ENCODE assay signal across 14 cellular contexts in the genomic region with DNA sequence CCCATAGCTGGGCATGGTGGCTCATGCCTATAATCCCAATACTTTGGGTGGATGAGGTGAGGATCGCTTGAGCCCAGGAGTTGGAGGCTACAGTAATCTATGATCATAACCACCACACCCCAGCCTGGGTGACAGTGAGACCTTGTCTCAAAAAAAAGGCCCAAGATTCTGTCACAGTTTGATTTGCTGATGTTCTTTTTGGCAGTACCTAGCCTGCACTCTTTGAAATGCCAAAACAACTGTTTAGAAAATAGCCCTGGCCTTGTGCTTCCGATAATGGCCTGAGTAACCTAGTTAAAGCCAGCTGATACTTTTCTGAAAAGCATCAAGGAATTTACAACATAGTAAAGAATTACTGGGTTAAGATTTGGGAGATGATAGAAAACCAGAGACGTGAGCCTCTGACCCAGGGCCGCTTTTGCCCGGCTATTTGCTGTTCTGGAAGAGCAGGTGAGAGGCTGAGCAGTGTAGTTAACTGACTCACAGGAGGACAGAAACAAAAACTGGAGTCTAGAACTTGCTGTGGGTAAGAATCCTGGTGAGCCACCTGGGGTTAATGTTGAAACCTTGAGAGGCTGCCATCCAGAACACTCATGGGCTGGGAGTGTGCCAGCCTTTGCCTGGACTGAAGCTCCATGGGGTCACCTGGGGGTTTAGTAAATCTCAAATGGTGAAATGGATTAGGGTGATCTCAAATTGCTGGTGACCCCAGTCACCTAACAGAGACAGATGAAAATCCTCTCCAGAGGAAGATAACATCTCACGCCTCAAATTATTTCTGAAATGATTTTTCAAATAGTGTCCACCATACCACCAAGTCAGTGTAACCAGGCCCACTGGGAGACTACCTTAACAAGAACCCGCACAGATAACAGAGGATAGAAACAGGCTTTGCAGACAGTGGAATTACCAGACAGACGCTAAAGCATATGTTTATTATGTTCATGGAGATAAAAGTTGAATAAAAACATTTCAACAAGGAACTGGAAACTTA. TPM values are rescaled to one million over a fixed set of nuclear protein-coding genes. Genes with fewer than 3 reads are reported as not detected.
DNase-seq lines count a peak whose midpoint lies in the region; ATAC-seq and TF ChIP-seq lines count a peak whose summit lies in the region.
"Had no signal": no experiment of that assay in that cellular context is flagged by ENCODE, and none has a peak within 500 bp of the region (broad histone marks: within the 10 kb centered on the region; RNA-seq: fewer than 3 reads in every experiment).

No MANE protein-coding gene starts in this region.

- no peak overlapping the region for H3K4me3 ChIP-seq in Loucy (ENCODE audit: low read length, poor library complexity, severe bottlenecking)
- no peak overlapping the region for H3K4me3 ChIP-seq in choroid plexus epithelial cell (ENCODE audit: low read depth, low read length)
- H3K4me3 ChIP-seq: ovary, tibial nerve had no signal

- DNase-seq in AG08396 (ENCODE audit: low spot score) (peak; percentile 5), choroid plexus epithelial cell (ENCODE audit: low read depth) (peak; percentile 34), mesothelial cell of epicardium (ENCODE audit: low spot score in 2 of 2, unreplicated experiment in 2 of 2) (no peak), NCI-H524 (lab: John Stamatoyannopoulos, UW) (no peak), GM19240 (ENCODE audit: insufficient read length, low spot score) (no peak)
- no peak for DNase-seq in activated CD4-positive, alpha-beta T cell treated with anti-CD3 and anti-CD28 coated beads, Interleukin-2, amount 10 ng/mL, durations not matched to agents 24 days and 14 days
- DNase-seq: activated naive CD4-positive, alpha-beta T cell treated with Interleukin-2 at 50 U/mL for 16 hours; NCI-H1694 treated with DMSO at 0.1 percent for 48 hours; NCI-H526 treated with DMSO at 0.1 percent for 48 hours; ovary had no signal

- no peaks in the 10 kb centered on the region for H3K9me3 ChIP-seq in Loucy (ENCODE audit: insufficient read depth, low read depth, low read length)
- H3K9me3 ChIP-seq: ovary, tibial nerve had no signal

- 0 out of 2 replicates have a peak overlapping the region, but pooled peaks have one; percentile 45 for H2AFZ ChIP-seq in Loucy (ENCODE audit: low read length)

- no peak for ATAC-seq in HG02840 (IDR thresholded peaks at IDR 0.05; ENCODE audit: low FRiP score, unreplicated experiment)

- no peak overlapping the region for H3K4me3 Mint-ChIP-seq in mesothelial cell of epicardium
- no peak overlapping the region for H3K4me3 Mint-ChIP-seq in activated CD4-positive, alpha-beta T cell treated with anti-CD3 and anti-CD28 coated beads, Interleukin-2, amount 10 ng/mL, durations not matched to agents 24 days and 14 days

- peaks cover 61% of the 10 kb centered on the region for H3K4me1 Mint-ChIP-seq in mesothelial cell of epicardium
- peaks cover 21% of the 10 kb centered on the region for H3K4me1 Mint-ChIP-seq in activated CD4-positive, alpha-beta T cell treated with anti-CD3 and anti-CD28 coated beads, Interleukin-2, amount 10 ng/mL, durations not matched to agents 24 days and 14 days

- H3K9me3 Mint-ChIP-seq in mesothelial cell of epicardium, result no peaks in the 10 kb centered on the region
- no peaks in the 10 kb centered on the region for H3K9me3 Mint-ChIP-seq in activated CD4-positive, alpha-beta T cell treated with anti-CD3 and anti-CD28 coated beads, Interleukin-2, amount 10 ng/mL, durations not matched to agents 24 days and 14 days

- H3K4me1 ChIP-seq in Loucy (ENCODE audit: insufficient read depth, low read length, poor library complexity, severe bottlenecking), result no peaks in the 10 kb centered on the region

- TF ChIP-seq CTCF in Loucy (conservative IDR thresholded peaks at IDR 0.05; ENCODE audit: low read length) (no peak), choroid plexus epithelial cell (conservative IDR thresholded peaks at IDR 0.05; ENCODE audit: low read depth, low read length) (no peak), mesothelial cell of epicardium (IDR thresholded peaks at IDR 0.05; ENCODE audit: unreplicated experiment) (no peak)

- no peak overlapping the region for H3K9ac ChIP-seq in Loucy (ENCODE audit: low read depth, low read length, poor library complexity, severe bottlenecking)

- no peaks in the 10 kb centered on the region for H3K36me3 ChIP-seq in Loucy (ENCODE audit: insufficient read depth, low read length)
- H3K36me3 ChIP-seq: ovary, tibial nerve had no signal

- peak overlapping the region; percentile 26 for H3K27ac Mint-ChIP-seq in mesothelial cell of epicardium
- H3K27ac Mint-ChIP-seq in activated CD4-positive, alpha-beta T cell treated with anti-CD3 and anti-CD28 coated beads, Interleukin-2, amount 10 ng/mL, durations not matched to agents 24 days and 14 days, result no peak overlapping the region

- H3K79me2 ChIP-seq in Loucy (ENCODE audit: insufficient read depth, low read length), result no peaks in the 10 kb centered on the region

- no peaks in the 10 kb centered on the region for H3K9me2 ChIP-seq in Loucy (replicated peaks; ENCODE audit: low read depth, low read length)

- intact Hi-C loops in activated CD4-positive, alpha-beta T cell treated with anti-CD3 and anti-CD28 coated beads, Interleukin-2, amount 10 ng/mL, durations not matched to agents 24 days and 14 days (cut with micrococcal nuclease), result no loop called here

- no peaks in the 10 kb centered on the region for H4K20me1 ChIP-seq in Loucy (ENCODE audit: insufficient read depth, low read length, poor library complexity, severe bottlenecking)

- H3K36me3 Mint-ChIP-seq in mesothelial cell of epicardium, result peaks cover 4% of the 10 kb centered on the region
- no peaks in the 10 kb centered on the region for H3K36me3 Mint-ChIP-seq in activated CD4-positive, alpha-beta T cell treated with anti-CD3 and anti-CD28 coated beads, Interleukin-2, amount 10 ng/mL, durations not matched to agents 24 days and 14 days (ENCODE audit: low read depth)

- no peaks in the 10 kb centered on the region for H3F3A ChIP-seq in Loucy (ENCODE audit: low read depth)

- H3K27me3 ChIP-seq in Loucy (ENCODE audit: insufficient read depth, low read length, poor library complexity, severe bottlenecking), result no peaks in the 10 kb centered on the region
- H3K27me3 ChIP-seq: ovary, tibial nerve had no signal

- no peaks in the 10 kb centered on the region for H3K27me3 Mint-ChIP-seq in mesothelial cell of epicardium (ENCODE audit: low read depth)
- no peaks in the 10 kb centered on the region for H3K27me3 Mint-ChIP-seq in activated CD4-positive, alpha-beta T cell treated with anti-CD3 and anti-CD28 coated beads, Interleukin-2, amount 10 ng/mL, durations not matched to agents 24 days and 14 days
- H3K27me3 Mint-ChIP-seq: IgD-negative memory B cell had no signal

- H3K4me2 ChIP-seq in Loucy (ENCODE audit: low read depth, low read length, poor library complexity, severe bottlenecking), result no peak overlapping the region

RNA-seq across cellular contexts. Expression of a gene that starts 51.8 kb away (rescaled TPM):
- total RNA-seq in mesothelial cell of epicardium, result 37.9 to 39.7 TPM (median 38.7 TPM) in 3 replicates
- 22.0 and 22.1 TPM in 2 replicates for total RNA-seq in activated CD4-positive, alpha-beta T cell treated with anti-CD3 and anti-CD28 coated beads, Interleukin-2, amount 10 ng/mL, durations not matched to agents 24 days and 14 days

Comparison
In these comparisons a context has a peak if more than half of its experiments do, and no peak if none do; other contexts are left out.
1. DNase-seq: peak in AG08396 (single experiment) and choroid plexus epithelial cell (single experiment); none in mesothelial cell of epicardium (0 of 2), NCI-H524 (0 of 2), activated CD4-positive, alpha-beta T cell treated with anti-CD3 and anti-CD28 coated beads, Interleukin-2, amount 10 ng/mL, durations not matched to agents 24 days and 14 days (single experiment) and GM19240 (single experiment).